In genomic region chr2:38148501-38148900, GRCh38 we compare ENCODE assay signal across 1 cellular context.
TF ChIP-seq lines count a peak whose summit lies in the region.

No MANE protein-coding gene starts in this region.

TF ChIP-seq in HepG2, 621 proteins besides CTCF, POLR2A, EP300 and RAD21 (continued from another document and continues in another):
- no peak for TF ChIP-seq NFYB (CRISPR knock-in tag; IDR thresholded peaks at IDR 0.05)
- no peak for TF ChIP-seq ZNF703 (CRISPR knock-in tag; IDR thresholded peaks at IDR 0.05; ENCODE audit: borderline replicate concordance)
- TF ChIP-seq NFE2L1 (CRISPR knock-in tag; IDR thresholded peaks at IDR 0.05; ENCODE audit: borderline replicate concordance): no peak
- TF ChIP-seq CEBPG (CRISPR knock-in tag; IDR thresholded peaks at IDR 0.05): peak; percentile 97
- TF ChIP-seq HIC2 (CRISPR knock-in tag; IDR thresholded peaks at IDR 0.05; ENCODE audit: low read depth): no peak
- 0 out of 2 replicates have a peak, but pooled peaks have one; percentile 60 for TF ChIP-seq RBAK (CRISPR knock-in tag; IDR thresholded peaks at IDR 0.05)
- no peak for TF ChIP-seq ZNF280D (CRISPR knock-in tag; IDR thresholded peaks at IDR 0.05)
- no peak for TF ChIP-seq PLRG1 (conservative IDR thresholded peaks at IDR 0.05)
- TF ChIP-seq MIER2 (CRISPR knock-in tag; IDR thresholded peaks at IDR 0.05): no peak; the same call in 1 of the 2 replicates
- peak; percentile 87 for TF ChIP-seq NR2C2 (CRISPR knock-in tag; IDR thresholded peaks at IDR 0.05; ENCODE audit: borderline replicate concordance)
- peak; percentile 48 for TF ChIP-seq SKI (IDR thresholded peaks at IDR 0.05; ENCODE audit: partially characterized antibody)
- peak in 1 of 2 experiments; percentile 35; a peak in 1 of 4 replicates for TF ChIP-seq KLF16 (CRISPR knock-in tag; IDR thresholded peaks at IDR 0.05)
- TF ChIP-seq ZXDC (CRISPR knock-in tag; IDR thresholded peaks at IDR 0.05): no peak
- no peak for TF ChIP-seq EED (CRISPR knock-in tag; IDR thresholded peaks at IDR 0.05)
- TF ChIP-seq FOXP1 (IDR thresholded peaks at IDR 0.05): no peak
- TF ChIP-seq FOXP1 (CRISPR knock-in tag; IDR thresholded peaks at IDR 0.05): no peak
- TF ChIP-seq ZNF230 (CRISPR knock-in tag; IDR thresholded peaks at IDR 0.05): no peak
- no peak for TF ChIP-seq DR1 (CRISPR knock-in tag; IDR thresholded peaks at IDR 0.05)
- no peak for TF ChIP-seq TAF15 (IDR thresholded peaks at IDR 0.05; ENCODE audit: low read depth, low read length, poor library complexity, severe bottlenecking)
- TF ChIP-seq ZNF800 (CRISPR knock-in tag; IDR thresholded peaks at IDR 0.05): no peak
- peak; percentile 90 for TF ChIP-seq ARID5B (CRISPR knock-in tag; IDR thresholded peaks at IDR 0.05)
- no peak for TF ChIP-seq ERF (CRISPR knock-in tag; IDR thresholded peaks at IDR 0.05)
- TF ChIP-seq ZNF253 (CRISPR knock-in tag; IDR thresholded peaks at IDR 0.05; ENCODE audit: borderline replicate concordance): no peak
- peak; percentile 40; the same call in 1 of the 2 replicates for TF ChIP-seq ARID3A (IDR thresholded peaks at IDR 0.05; ENCODE audit: low read depth, low read length)
- TF ChIP-seq HMGA1 (CRISPR knock-in tag; conservative IDR thresholded peaks at IDR 0.05): no peak
- no peak for TF ChIP-seq SPEN (CRISPR knock-in tag; IDR thresholded peaks at IDR 0.05; ENCODE audit: low read depth)
- no peak for TF ChIP-seq MLX (CRISPR knock-in tag; IDR thresholded peaks at IDR 0.05)
- no peak for TF ChIP-seq TP53 (CRISPR knock-in tag; conservative IDR thresholded peaks at IDR 0.05)
- TF ChIP-seq SP1 (IDR thresholded peaks at IDR 0.05): no peak
- no peak for TF ChIP-seq SP1 (CRISPR knock-in tag; IDR thresholded peaks at IDR 0.05)
- no peak for TF ChIP-seq PAWR (CRISPR knock-in tag; IDR thresholded peaks at IDR 0.05; ENCODE audit: borderline replicate concordance)
- TF ChIP-seq ARID4A (CRISPR knock-in tag; IDR thresholded peaks at IDR 0.05; ENCODE audit: borderline replicate concordance): no peak
- no peak for TF ChIP-seq CREBL2 (CRISPR knock-in tag; IDR thresholded peaks at IDR 0.05; ENCODE audit: borderline replicate concordance)
- no peak for TF ChIP-seq ZNF878 (CRISPR knock-in tag; IDR thresholded peaks at IDR 0.05)
- no peak for TF ChIP-seq PAF1 (CRISPR knock-in tag; IDR thresholded peaks at IDR 0.05)
